ENCODE assay signal across 12 cellular contexts in the genomic region with DNA sequence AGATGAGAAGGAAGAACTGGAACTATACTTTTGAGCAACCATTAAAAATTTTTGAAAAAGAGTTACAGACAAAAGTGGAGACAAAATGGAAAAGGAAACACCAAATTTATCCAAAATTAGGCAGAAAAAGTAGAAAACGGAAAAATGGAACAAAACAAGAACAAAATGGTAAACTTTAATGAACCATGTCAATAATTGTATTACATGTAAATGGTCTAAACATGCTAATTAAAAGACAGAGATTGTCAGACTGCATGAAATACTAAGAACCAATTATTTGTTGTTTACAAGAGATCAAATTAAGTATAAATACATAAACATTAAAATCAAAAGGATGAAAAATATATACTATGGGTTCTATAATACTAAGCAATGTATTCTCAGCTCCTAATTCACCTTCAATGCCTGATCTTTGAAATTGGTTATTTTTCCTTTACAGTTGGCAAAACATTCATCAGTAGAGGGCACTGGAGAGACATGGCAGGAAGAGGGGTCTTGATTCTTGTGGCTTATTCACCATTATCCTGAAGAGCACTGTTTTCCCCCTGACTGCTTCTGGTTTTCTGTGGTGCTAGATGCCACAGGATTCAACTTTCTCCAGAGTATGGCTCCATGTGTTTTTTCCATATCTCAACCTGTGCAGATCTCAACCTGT.
DNase-seq lines count a peak whose midpoint lies in the region; ATAC-seq and TF ChIP-seq lines count a peak whose summit lies in the region.
"Had no signal": no experiment of that assay in that cellular context is flagged by ENCODE, and none has a peak within 500 bp of the region (broad histone marks: within the 10 kb centered on the region; RNA-seq: fewer than 3 reads in every experiment).

No MANE protein-coding gene starts in this region.

- 43 to 58% methylated on average over 1 of the region's 1 CpG for WGBS in testis, 2 donors

- no peak overlapping the region for H3K9ac ChIP-seq in neural progenitor cell

- no peak for ATAC-seq in natural killer cell
- ATAC-seq: activated CD4-positive, alpha-beta T cell treated with anti-CD3 and anti-CD28 coated beads for 36 hours; left lobe of liver had no signal

- H3K79me2 ChIP-seq in neural progenitor cell (ENCODE audit: low read depth), result no peaks in the 10 kb centered on the region

- H3F3A ChIP-seq in neural progenitor cell (ENCODE audit: low read depth), result no peaks in the 10 kb centered on the region

- no peaks in the 10 kb centered on the region for H3K27me3 ChIP-seq in neural progenitor cell
- no peaks in the 10 kb centered on the region for H3K27me3 ChIP-seq in testis

- H3K9me3 ChIP-seq in neural progenitor cell (ENCODE audit: low read depth), result peaks cover 8% of the 10 kb centered on the region
- H3K9me3 ChIP-seq in testis, result no peaks in the 10 kb centered on the region

- no peak overlapping the region for H2AFZ ChIP-seq in neural progenitor cell (replicated peaks)

- H3K36me3 ChIP-seq in neural progenitor cell (no peaks in the 10 kb centered on the region), testis (ENCODE audit: low read depth, missing control alignments) (no peaks in the 10 kb centered on the region)

- H4K20me1 ChIP-seq in neural progenitor cell (ENCODE audit: low read depth), result no peaks in the 10 kb centered on the region

- H3K27ac ChIP-seq in neural progenitor cell (no peak overlapping the region), testis (no peak overlapping the region)
- H3K27ac ChIP-seq: RWPE1 had no signal

- TF ChIP-seq POLR2A in testis (IDR thresholded peaks at IDR 0.05), result no peak

- no peak overlapping the region for H3K4me3 ChIP-seq in WI38 (ENCODE audit: low read depth, low read length)
- H3K4me3 ChIP-seq in neural progenitor cell, result no peak overlapping the region
- H3K4me3 ChIP-seq in testis, result no peak overlapping the region

- H3K4me2 ChIP-seq in neural progenitor cell, result no peak overlapping the region

- H3K36me3 Mint-ChIP-seq in neural progenitor cell, result no peaks in the 10 kb centered on the region
- H3K36me3 Mint-ChIP-seq in natural killer cell, result peaks cover 28% of the 10 kb centered on the region

- H3K4me1 Mint-ChIP-seq in neural progenitor cell, result no peaks in the 10 kb centered on the region
- H3K4me1 Mint-ChIP-seq in natural killer cell, result no peaks in the 10 kb centered on the region
- H3K4me1 Mint-ChIP-seq: activated CD4-positive, alpha-beta T cell treated with anti-CD3 and anti-CD28 coated beads for 36 hours had no signal

- DNase-seq in MV-4-11 (lab: John Stamatoyannopoulos, UW), result peak; percentile 10
- DNase-seq in neural progenitor cell (ENCODE audit: low spot score), result no peak
- DNase-seq in NCI-H774 (lab: John Stamatoyannopoulos, UW), result no peak
- no peak for DNase-seq in natural killer cell
- no peak for DNase-seq in testis
- DNase-seq: activated CD4-positive, alpha-beta T cell treated with anti-CD3 and anti-CD28 coated beads for 36 hours; activated naive CD4-positive, alpha-beta T cell treated with Interleukin-2 at 50 U/mL for 16 hours; GDM1 had no signal

- H3K4me1 ChIP-seq in neural progenitor cell (no peaks in the 10 kb centered on the region), testis (no peaks in the 10 kb centered on the region)

- intact Hi-C loops in natural killer cell (cut with micrococcal nuclease) (no loop called here), testis (cut with DNase I; ENCODE audit: low total_unique reads) (no loop called here)

- peak; percentile 45 for TF ChIP-seq CTCF in GM12873 (IDR thresholded peaks at IDR 0.05; ENCODE audit: insufficient read depth, low read depth, low read length, missing control alignments)
- TF ChIP-seq CTCF in WI38 (IDR thresholded peaks at IDR 0.05; ENCODE audit: low read depth, low read length), result peak; percentile 21; the same call in 1 of the 2 replicates
- peak; percentile 39 for TF ChIP-seq CTCF in neural progenitor cell (IDR thresholded peaks at IDR 0.05)
- TF ChIP-seq CTCF in natural killer cell (IDR thresholded peaks at IDR 0.05), result no peak
- TF ChIP-seq CTCF in testis (IDR thresholded peaks at IDR 0.05), result no peak

- no peak overlapping the region for H3K4me3 Mint-ChIP-seq in neural progenitor cell
- no peak overlapping the region for H3K4me3 Mint-ChIP-seq in natural killer cell
- H3K4me3 Mint-ChIP-seq: activated CD4-positive, alpha-beta T cell treated with anti-CD3 and anti-CD28 coated beads for 36 hours had no signal

- peaks cover 1% of the 10 kb centered on the region for H3K27me3 Mint-ChIP-seq in neural progenitor cell (ENCODE audit: insufficient read depth, low read depth)
- H3K27me3 Mint-ChIP-seq in natural killer cell (ENCODE audit: low read depth in 2 of 2), result peaks cover 19 to 30% of the 10 kb centered on the region in 2 donors

- H3K9me3 Mint-ChIP-seq in neural progenitor cell, result peaks cover 25% of the 10 kb centered on the region
- peaks cover 5 to 7% of the 10 kb centered on the region in 2 donors for H3K9me3 Mint-ChIP-seq in natural killer cell

- H3K27ac Mint-ChIP-seq in neural progenitor cell (no peak overlapping the region), natural killer cell (no peak overlapping the region)
- H3K27ac Mint-ChIP-seq: activated CD4-positive, alpha-beta T cell treated with anti-CD3 and anti-CD28 coated beads for 36 hours had no signal

Comparison
In these comparisons a context has a peak if more than half of its experiments do, and no peak if none do; other contexts are left out.
1. CTCF ChIP-seq: peak in GM12873 (single experiment), WI38 (single experiment) and neural progenitor cell (single experiment); none in natural killer cell (single experiment) and testis (0 of 3).